Comparison of ENCODE assay signal across 12 cellular contexts in genomic region chr12:92942905-92943304, GRCh38. TPM values are rescaled to one million over a fixed set of nuclear protein-coding genes. Genes with fewer than 3 reads are reported as not detected.
DNase-seq lines count a peak whose midpoint lies in the region; ATAC-seq and TF ChIP-seq lines count a peak whose summit lies in the region.
"Had no signal": no experiment of that assay in that cellular context is flagged by ENCODE, and none has a peak within 500 bp of the region (broad histone marks: within the 10 kb centered on the region; RNA-seq: fewer than 3 reads in every experiment).

No MANE protein-coding gene starts in this region.

- H3K36me3 ChIP-seq in SK-N-SH (replicated peaks in 1 of 2; ENCODE audit: control insufficient read depth in 1 of 2, insufficient read depth in 2 of 2, low read length in 1 of 2) (no peaks in the 10 kb centered on the region), Karpas-422 (ENCODE audit: insufficient read depth, low read length) (no peaks in the 10 kb centered on the region)

- H3K27me3 ChIP-seq in SK-N-SH (ENCODE audit: insufficient read depth) (no peaks in the 10 kb centered on the region), Karpas-422 (ENCODE audit: low read length) (no peaks in the 10 kb centered on the region)
- no peaks in the 10 kb centered on the region for H3K27me3 ChIP-seq in CD4-positive, alpha-beta T cell (ENCODE audit: control insufficient read depth, insufficient read depth, low read length)

- peaks cover 25 to 32% of the 10 kb centered on the region in 2 donors for H3K36me3 Mint-ChIP-seq in stimulated activated naive B cell treated with anti-CD40 and anti-IgM and Interleukin-4, amounts not matched to agents 10 μg/mL and 1 μg/mL and 100 μg/mL, for 72 hours
- H3K36me3 Mint-ChIP-seq in CD4-positive, alpha-beta T cell (ENCODE audit: low read depth), result no peaks in the 10 kb centered on the region

- TF ChIP-seq EP300 in SK-N-SH (IDR thresholded peaks at IDR 0.05; ENCODE audit: borderline replicate concordance in 1 of 2, low read depth in 1 of 2, low read length in 1 of 2), result no peak

- H3K27me3 Mint-ChIP-seq in stimulated activated naive B cell treated with anti-CD40 and anti-IgM and Interleukin-4, amounts not matched to agents 10 μg/mL and 1 μg/mL and 100 μg/mL, for 72 hours, result no peaks in the 10 kb centered on the region
- H3K27me3 Mint-ChIP-seq in CD4-positive, alpha-beta T cell, result no peaks in the 10 kb centered on the region

- peaks cover 14% of the 10 kb centered on the region for H3F3A ChIP-seq in SK-N-SH (replicated peaks; ENCODE audit: insufficient read depth)

- intact Hi-C loops in CD4-positive, alpha-beta T cell (cut with DNase I, micrococcal nuclease), result loop anchor here in 1 of 2 experiments (5.0 kb wide), 1 partner anchor 156 kb away; no protein-coding TSS in a partner anchor

- no peak for TF ChIP-seq CTCF in SK-N-SH (IDR thresholded peaks at IDR 0.05)
- no peak for TF ChIP-seq CTCF in CD4-positive, alpha-beta T cell (IDR thresholded peaks at IDR 0.05)

- H3K9me2 ChIP-seq in SK-N-SH, result no peaks in the 10 kb centered on the region
- no peaks in the 10 kb centered on the region for H3K9me2 ChIP-seq in Karpas-422 (replicated peaks; ENCODE audit: insufficient read depth, low read length)

- POLR2A ChIA-PET in SK-N-SH (lab: Yijun Ruan, JAX), result no interaction called here
- POLR2A ChIA-PET in CD4-positive, alpha-beta T cell (lab: Charles Lee), result no interaction called here

- H3K9me3 Mint-ChIP-seq in stimulated activated naive B cell treated with anti-CD40 and anti-IgM and Interleukin-4, amounts not matched to agents 10 μg/mL and 1 μg/mL and 100 μg/mL, for 72 hours, result peaks cover 0 to 5% of the 10 kb centered on the region in 2 donors
- no peaks in the 10 kb centered on the region for H3K9me3 Mint-ChIP-seq in CD4-positive, alpha-beta T cell

- H3K9ac ChIP-seq in SK-N-SH, result no peak overlapping the region
- no peak overlapping the region for H3K9ac ChIP-seq in Karpas-422 (ENCODE audit: low read length)

- H4K20me1 ChIP-seq in SK-N-SH (ENCODE audit: insufficient read depth) (no peaks in the 10 kb centered on the region), Karpas-422 (ENCODE audit: insufficient read depth, low read depth, low read length) (no peaks in the 10 kb centered on the region)

- peaks cover 0 to 2% of the 10 kb centered on the region in 2 experiments; a peak in 1 of 4 replicates for H3K4me1 ChIP-seq in SK-N-SH (ENCODE audit: control insufficient read depth in 1 of 2, insufficient read depth in 2 of 2, low read depth in 1 of 2, low read length in 1 of 2)
- H3K4me1 ChIP-seq in Karpas-422 (ENCODE audit: low read length), result peaks cover 14% of the 10 kb centered on the region

- peak overlapping the region; percentile 70 for H3K27ac Mint-ChIP-seq in stimulated activated naive B cell treated with anti-CD40 and anti-IgM and Interleukin-4, amounts not matched to agents 10 μg/mL and 1 μg/mL and 100 μg/mL, for 72 hours
- H3K27ac Mint-ChIP-seq in CD4-positive, alpha-beta T cell, result no peak overlapping the region

- H3K27ac ChIP-seq in SK-N-SH (ENCODE audit: low read depth in 2 of 2, low read length in 1 of 2) (peak overlapping the region in 1 of 2 experiments; percentile 33; a peak in 2 of 4 replicates), Karpas-422 (ENCODE audit: low read length) (no peak overlapping the region)
- no peak overlapping the region for H3K27ac ChIP-seq in CD4-positive, alpha-beta T cell (ENCODE audit: low read depth, low read length)
- H3K27ac ChIP-seq: epithelial cell of prostate had no signal

- WGBS in SK-N-SH (ENCODE audit: low lambda C conversion rate), result 76% methylated on average over 1 of the region's 1 CpG

- H3K79me2 ChIP-seq in SK-N-SH (ENCODE audit: insufficient read depth), result no peaks in the 10 kb centered on the region
- H3K79me2 ChIP-seq in Karpas-422 (ENCODE audit: low read length), result peaks cover 5% of the 10 kb centered on the region; the same call in 1 of the 2 replicates

- no peak for ATAC-seq in stimulated activated naive B cell treated with anti-CD40 and anti-IgM and Interleukin-4, amounts not matched to agents 10 μg/mL and 1 μg/mL and 100 μg/mL, for 72 hours (replicated peaks)
- no peak for ATAC-seq in CD4-positive, alpha-beta T cell (ENCODE audit: poor library complexity)

- CTCF ChIA-PET in SK-N-SH (lab: Yijun Ruan, JAX), result interaction anchor here (1.1 to 1.7 kb wide), 3 partner anchors 10 to 44 kb away, joined by 3 read pairs; no protein-coding TSS in a partner anchor
- CTCF ChIA-PET in CD4-positive, alpha-beta T cell (lab: Charles Lee), result no interaction called here

- no peaks in the 10 kb centered on the region for H3K9me3 ChIP-seq in SK-N-SH
- H3K9me3 ChIP-seq in CD4-positive, alpha-beta T cell (ENCODE audit: control insufficient read depth, low read length), result no peaks in the 10 kb centered on the region
- H3K9me3 ChIP-seq in Karpas-422 (ENCODE audit: low read length), result no peaks in the 10 kb centered on the region

- TF ChIP-seq RAD21 in SK-N-SH (IDR thresholded peaks at IDR 0.05; ENCODE audit: low read length), result no peak

- no peak overlapping the region for H3K4me2 ChIP-seq in SK-N-SH
- no peak overlapping the region for H3K4me2 ChIP-seq in Karpas-422 (ENCODE audit: low read depth, low read length, poor library complexity, severe bottlenecking)

- peak overlapping the region in 1 of 2 donors; percentile 2 for H3K4me3 Mint-ChIP-seq in stimulated activated naive B cell treated with anti-CD40 and anti-IgM and Interleukin-4, amounts not matched to agents 10 μg/mL and 1 μg/mL and 100 μg/mL, for 72 hours
- H3K4me3 Mint-ChIP-seq in CD4-positive, alpha-beta T cell, result no peak overlapping the region

- H2AFZ ChIP-seq in SK-N-SH (ENCODE audit: low read depth), result no peak overlapping the region
- no peak overlapping the region for H2AFZ ChIP-seq in Karpas-422 (ENCODE audit: low read length)

- peaks cover 7 to 41% of the 10 kb centered on the region in 2 donors for H3K4me1 Mint-ChIP-seq in stimulated activated naive B cell treated with anti-CD40 and anti-IgM and Interleukin-4, amounts not matched to agents 10 μg/mL and 1 μg/mL and 100 μg/mL, for 72 hours
- no peaks in the 10 kb centered on the region for H3K4me1 Mint-ChIP-seq in CD4-positive, alpha-beta T cell (ENCODE audit: low read depth)

- DNase-seq in GM04504 (ENCODE audit: low read depth), result peak; percentile 38
- no peak for DNase-seq in SK-N-SH
- peak; percentile 45 for DNase-seq in glomerular visceral epithelial cell (ENCODE audit: extremely low spot score)
- DNase-seq in stimulated activated naive B cell treated with anti-CD40 and anti-IgM and Interleukin-4, amounts not matched to agents 10 μg/mL and 1 μg/mL and 100 μg/mL, for 72 hours, result no peak
- no peak for DNase-seq in CD4-positive, alpha-beta T cell
- no peak for DNase-seq in SHP77 (lab: John Stamatoyannopoulos, UW)
- DNase-seq in kidney tubule cell (ENCODE audit: low spot score), result no peak
- no peak for DNase-seq in Karpas-422
- DNase-seq: activated CD4-positive, alpha-beta T cell treated with anti-CD3 and anti-CD28 coated beads for 1 hour; NCI-H1436 treated with DMSO at 0.1 percent for 48 hours; NCI-H774 had no signal

- H3K4me3 ChIP-seq in SK-N-SH (ENCODE audit: low read depth in 2 of 2, low read length in 1 of 2) (no peak overlapping the region), Karpas-422 (ENCODE audit: low read length) (no peak overlapping the region)

TF ChIP-seq in SK-N-SH, 30 proteins besides CTCF, POLR2A, EP300 and RAD21 (continues in another document):
- TF ChIP-seq FOXM1 (IDR thresholded peaks at IDR 0.05; ENCODE audit: low read depth), result peak; percentile 66; the same call in 1 of the 2 replicates
- TF ChIP-seq EZH2phosphoT487 (IDR thresholded peaks at IDR 0.05; ENCODE audit: borderline replicate concordance, low read depth), result no peak
- TF ChIP-seq USF1 (IDR thresholded peaks at IDR 0.05; ENCODE audit: borderline replicate concordance, low read depth), result no peak
- no peak for TF ChIP-seq RFX5 (IDR thresholded peaks at IDR 0.05; ENCODE audit: low read length)
- TF ChIP-seq FOXJ3 (CRISPR knock-in tag; IDR thresholded peaks at IDR 0.05), result no peak
- TF ChIP-seq GATA2 (CRISPR knock-in tag; IDR thresholded peaks at IDR 0.05), result no peak
- TF ChIP-seq USF2 (IDR thresholded peaks at IDR 0.05; ENCODE audit: borderline replicate concordance, low read depth, low read length), result no peak
- TF ChIP-seq NFIC (IDR thresholded peaks at IDR 0.05; ENCODE audit: borderline replicate concordance), result peak; percentile 73
- TF ChIP-seq TCF12 (IDR thresholded peaks at IDR 0.05), result peak; percentile 75
- TF ChIP-seq YY1 (IDR thresholded peaks at IDR 0.05; ENCODE audit: low read depth), result no peak

RNA-seq across cellular contexts. Expression of gene EEA1, which starts 13.8 kb away (rescaled TPM):
- 1.5 and 1.7 TPM in 2 replicates for polyA plus RNA-seq in SK-N-SH (2012; rRNA removed)
- polyA plus RNA-seq in SK-N-SH (2012; cell fraction: cytosol; rRNA removed), result 3.0 and 3.7 TPM in 2 replicates
- 0.96 and 2.5 TPM in 2 replicates for polyA plus RNA-seq in SK-N-SH (2012; cell fraction: nucleus; rRNA removed)
- 10 to 100 TPM; 10.5 to 11.1 TPM for total RNA-seq in CD4-positive, alpha-beta T cell
- total RNA-seq in Karpas-422 (2014; rRNA removed; shearing (Covaris generic); ENCODE audit: low replicate concordance), result 4.8 and 9.2 TPM in 2 replicates

Comparison
In these comparisons a context has a peak if more than half of its experiments do, and no peak if none do; other contexts are left out.
1. DNase-seq: peak in GM04504 (single experiment) and glomerular visceral epithelial cell (single experiment); none in SK-N-SH (single experiment), stimulated activated naive B cell treated with anti-CD40 and anti-IgM and Interleukin-4, amounts not matched to agents 10 μg/mL and 1 μg/mL and 100 μg/mL, for 72 hours (single experiment), CD4-positive, alpha-beta T cell (0 of 10), SHP77 (0 of 2), kidney tubule cell (single experiment) and Karpas-422 (single experiment).